ENCODE assay signal across 1 cellular context in the genomic region with DNA sequence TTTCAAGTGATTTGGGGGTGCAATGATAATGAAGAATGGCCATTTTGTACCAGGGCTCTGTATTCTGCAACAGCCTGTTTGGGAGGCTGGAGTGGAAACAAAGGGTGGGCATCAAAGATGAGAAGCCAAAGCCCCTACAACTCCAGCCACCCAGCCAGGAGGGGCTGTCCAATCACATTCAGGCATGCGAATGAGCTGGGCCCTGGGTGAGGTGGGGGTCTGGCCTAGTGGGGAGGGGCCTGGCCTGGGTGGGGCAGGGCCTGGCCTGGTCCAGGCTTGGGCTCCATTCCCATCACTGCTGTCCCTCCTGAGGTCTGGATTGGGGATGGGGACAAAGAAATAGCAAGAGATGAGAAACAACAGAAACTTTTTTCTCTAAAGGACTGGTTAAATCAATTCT.
TF ChIP-seq lines count a peak whose summit lies in the region.

No MANE protein-coding gene starts in this region.

TF ChIP-seq in WTC11, 78 proteins besides CTCF, POLR2A, EP300 and RAD21 (continued from another document):
- TF ChIP-seq, protein P1, sequence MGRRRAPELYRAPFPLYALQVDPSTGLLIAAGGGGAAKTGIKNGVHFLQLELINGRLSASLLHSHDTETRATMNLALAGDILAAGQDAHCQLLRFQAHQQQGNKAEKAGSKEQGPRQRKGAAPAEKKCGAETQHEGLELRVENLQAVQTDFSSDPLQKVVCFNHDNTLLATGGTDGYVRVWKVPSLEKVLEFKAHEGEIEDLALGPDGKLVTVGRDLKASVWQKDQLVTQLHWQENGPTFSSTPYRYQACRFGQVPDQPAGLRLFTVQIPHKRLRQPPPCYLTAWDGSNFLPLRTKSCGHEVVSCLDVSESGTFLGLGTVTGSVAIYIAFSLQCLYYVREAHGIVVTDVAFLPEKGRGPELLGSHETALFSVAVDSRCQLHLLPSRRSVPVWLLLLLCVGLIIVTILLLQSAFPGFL (CRISPR knock-in tag; IDR thresholded peaks at IDR 0.05; ENCODE audit: borderline replicate concordance): no peak
